ENCODE assay signal across 8 cellular contexts in the genomic region with DNA sequence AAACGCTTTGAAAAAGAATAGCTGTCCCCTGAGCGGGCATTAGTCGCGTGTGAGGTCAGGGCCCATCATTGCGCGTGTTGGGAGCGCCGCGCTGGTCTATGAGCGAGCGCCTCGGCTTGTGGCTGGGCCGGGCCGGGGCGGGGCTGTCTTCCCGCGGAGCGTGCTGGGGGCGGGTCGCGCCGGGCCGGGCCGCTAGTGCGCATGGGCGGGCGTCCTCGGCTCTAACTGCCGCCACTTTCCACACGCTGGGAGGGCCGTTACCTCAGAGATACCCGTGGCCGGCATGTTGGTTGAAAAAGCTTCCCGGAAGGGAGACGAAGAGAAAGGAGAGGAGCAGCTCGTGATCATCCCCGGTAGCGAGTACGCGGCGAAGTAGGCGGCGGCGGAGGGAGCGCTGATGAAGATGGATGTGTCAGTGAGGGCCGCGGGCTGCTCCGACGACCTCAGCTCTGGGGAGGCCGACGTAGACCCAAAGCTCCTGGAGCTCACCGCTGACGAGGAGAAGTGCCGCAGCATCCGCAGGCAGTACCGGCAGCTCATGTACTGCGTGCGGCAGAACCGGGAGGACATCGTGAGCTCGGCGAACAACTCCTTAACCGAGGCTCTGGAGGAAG. TPM values are rescaled to one million over a fixed set of nuclear protein-coding genes. Genes with fewer than 3 reads are reported as not detected.
DNase-seq lines count a peak whose midpoint lies in the region; ATAC-seq and TF ChIP-seq lines count a peak whose summit lies in the region.

A gene (plus strand): TSS at position 202 of the 614 bp plus-strand sequence. CDS start 196 bp downstream, at position 398.

- peaks cover 58% of the 10 kb centered on the region for H3K4me1 Mint-ChIP-seq in activated naive CD8-positive, alpha-beta T cell treated with anti-CD3 and anti-CD28 coated beads for 36 hours

- H3K27me3 ChIP-seq in Panc1 (ENCODE audit: control insufficient read depth, insufficient read depth, low read length) (no peaks in the 10 kb centered on the region), osteoblast (ENCODE audit: insufficient read depth, low read length) (no peaks in the 10 kb centered on the region)

- DNase-seq in Daoy (ENCODE audit: low read depth): peak; percentile 40
- DNase-seq in GOT3 (lab: John Stamatoyannopoulos, UW): peak; percentile 27
- no peak for DNase-seq in Panc1 (ENCODE audit: low read depth, low spot score)
- peak; percentile 94 for DNase-seq in activated naive CD8-positive, alpha-beta T cell treated with anti-CD3 and anti-CD28 coated beads for 36 hours
- DNase-seq in head of caudate nucleus: peak; percentile 78 to 96 (median 92)
- DNase-seq in osteoblast (ENCODE audit: insufficient read length, low spot score, missing footprints): peak; percentile 97
- DNase-seq in superior temporal gyrus (ENCODE audit: extremely low spot score): peak; percentile 82
- no peak for DNase-seq in NCI-H128 (lab: John Stamatoyannopoulos, UW; ENCODE audit: unreplicated experiment)

- POLR2A ChIA-PET in Panc1 (lab: Charles Lee): interaction anchor here (0.6 to 1.8 kb wide), 4 partner anchors 8 to 26 kb away, joined by 4 to 6 read pairs (median 4); no protein-coding TSS in a partner anchor

- H3K36me3 ChIP-seq in Panc1 (ENCODE audit: control insufficient read depth, insufficient read depth, low read length) (peaks cover 13% of the 10 kb centered on the region; the same call in 1 of the 2 replicates), osteoblast (ENCODE audit: insufficient read depth, low read length) (peaks cover 75% of the 10 kb centered on the region)

- in situ Hi-C loops in Panc1 (cut with HindIII; ENCODE audit: low pct_unique_long_range_greater_than_20kb, low sequenced_read_pairs): loop anchor here (5.0 kb wide), 1 partner anchor 81 kb away; no protein-coding TSS in a partner anchor

- H3K27ac ChIP-seq in Panc1 (ENCODE audit: low read length) (peak within 1 kb of the TSS; percentile 96), osteoblast (ENCODE audit: low read depth, low read length) (peak within 1 kb of the TSS; percentile 91)

- no peaks in the 10 kb centered on the region for H3K27me3 Mint-ChIP-seq in activated naive CD8-positive, alpha-beta T cell treated with anti-CD3 and anti-CD28 coated beads for 36 hours

- peaks cover 96% of the 10 kb centered on the region for H3K79me2 ChIP-seq in osteoblast (ENCODE audit: insufficient read depth, low read length)

- peaks cover 2% of the 10 kb centered on the region for H3K9me3 Mint-ChIP-seq in activated naive CD8-positive, alpha-beta T cell treated with anti-CD3 and anti-CD28 coated beads for 36 hours

- CTCF ChIA-PET in Panc1 (lab: Charles Lee): no interaction called here

- no TSS peak for BruUV-seq in Panc1 (replicated peaks; lab: Mats Ljungman, UMichigan)

- intact Hi-C loops in Panc1 (cut with micrococcal nuclease; ENCODE audit: unreplicated experiment) (loop anchor here (5.0 to 10.0 kb wide), 2 partner anchors 81 to 169 kb away; a partner anchor contains a TSS), head of caudate nucleus (cut with DNase I) (no loop called here)

- H3K4me1 ChIP-seq in Panc1 (ENCODE audit: control insufficient read depth, insufficient read depth, low read length) (peaks cover 65% of the 10 kb centered on the region), osteoblast (ENCODE audit: insufficient read depth, low read length) (peaks cover 65% of the 10 kb centered on the region)

- TF ChIP-seq CTCF in Panc1 (IDR thresholded peaks at IDR 0.05): no peak
- TF ChIP-seq CTCF in osteoblast (IDR thresholded peaks at IDR 0.05; ENCODE audit: extremely low read depth, low read depth, low read length): no peak

- peaks cover 56% of the 10 kb centered on the region for H3K36me3 Mint-ChIP-seq in activated naive CD8-positive, alpha-beta T cell treated with anti-CD3 and anti-CD28 coated beads for 36 hours

- ATAC-seq in Panc1: peak; percentile 86

- H3K27ac Mint-ChIP-seq in activated naive CD8-positive, alpha-beta T cell treated with anti-CD3 and anti-CD28 coated beads for 36 hours: peak within 1 kb of the TSS; percentile 97

- peaks cover 86% of the 10 kb centered on the region for H4K20me1 ChIP-seq in osteoblast (ENCODE audit: insufficient read depth, low read length)

- H3K4me3 Mint-ChIP-seq in activated naive CD8-positive, alpha-beta T cell treated with anti-CD3 and anti-CD28 coated beads for 36 hours: peak within 1 kb of the TSS; percentile 87

- H3K9me3 ChIP-seq in Panc1 (ENCODE audit: control insufficient read depth, insufficient read depth, low read depth, low read length) (no peaks in the 10 kb centered on the region), osteoblast (ENCODE audit: low read depth, low read length) (no peaks in the 10 kb centered on the region)

- H2AFZ ChIP-seq in osteoblast (ENCODE audit: low read length): peak within 1 kb of the TSS; percentile 66

- H3K4me3 ChIP-seq in Panc1 (ENCODE audit: low read depth in 2 of 2, low read length in 2 of 2) (peak within 1 kb of the TSS; percentile 57 to 73), osteoblast (ENCODE audit: insufficient read depth, low read length) (peak within 1 kb of the TSS; percentile 69)

- H3K4me2 ChIP-seq in osteoblast (ENCODE audit: insufficient read depth, low read length): peak within 1 kb of the TSS; percentile 91

RNA-seq across cellular contexts. Expression of the gene that starts here (rescaled TPM):
- total RNA-seq in Daoy (2014; rRNA removed; shearing (Covaris generic)): 0.40 and 2.6 TPM in 2 replicates
- total RNA-seq in Panc1 (2021; ENCODE audit: unreplicated experiment) (18.5 TPM), osteoblast (14.4 and 19.2 TPM in 2 replicates)
- polyA plus RNA-seq in Panc1 (2012; ENCODE audit: insufficient read length): 12.6 TPM
- total RNA-seq in activated naive CD8-positive, alpha-beta T cell treated with anti-CD3 and anti-CD28 coated beads for 36 hours: 1 to 10 TPM; 5.7 to 6.4 TPM

Comparison
In these comparisons a context has a peak if more than half of its experiments do, and no peak if none do; other contexts are left out.
1. DNase-seq: peak in Daoy (single experiment), GOT3 (single experiment), activated naive CD8-positive, alpha-beta T cell treated with anti-CD3 and anti-CD28 coated beads for 36 hours (single experiment), head of caudate nucleus (42 of 42), osteoblast (single experiment) and superior temporal gyrus (single experiment); none in Panc1 (single experiment) and NCI-H128 (single experiment).